Comparison of ENCODE assay signal across 17 cellular contexts in genomic region chr5:78602400-78602799, GRCh38. TPM values are rescaled to one million over a fixed set of nuclear protein-coding genes. Genes with fewer than 3 reads are reported as not detected.
"Had no signal": no experiment of that assay in that cellular context is flagged by ENCODE, and none has a peak within 500 bp of the region (broad histone marks: within the 10 kb centered on the region; RNA-seq: fewer than 3 reads in every experiment).

No MANE protein-coding gene starts in this region.

- H3K4me1 ChIP-seq: spleen, upper lobe of right lung had no signal

- H3K9me3 ChIP-seq: heart left ventricle, right atrium auricular region, spleen, suprapubic skin, upper lobe of right lung had no signal

- DNase-seq: activated B cell treated with CpG ODN at 0.5 μM for 24 hours; activated CD8-positive, alpha-beta memory T cell treated with anti-CD3 and anti-CD28 coated beads, Interleukin-2, amount 10 ng/mL, durations not matched to agents 7 days and 5 days; activated effector memory CD4-positive, alpha-beta T cell treated with anti-CD3 and anti-CD28 coated beads, Interleukin-2, amount 50 U/mL, for 16 hours; activated T-cell treated with anti-CD3 and anti-CD28 coated beads, Interleukin-2, amount 50 U/mL, for 4 hours; amniotic stem cell; foreskin keratinocyte; heart left ventricle; islet precursor cell; left ventricle myocardium superior; posterior cingulate gyrus; spleen; stimulated activated CD4-positive, alpha-beta T cell treated with anti-CD3 and anti-CD28 coated beads, Interleukin-2, amount 100 ng/mL, for 24 hours; stimulated activated naive CD4-positive, alpha-beta T cell treated with Interleukin-2 at 50 U/mL for 16 hours; upper lobe of right lung had no signal

- ATAC-seq: activated CD8-positive, alpha-beta memory T cell treated with anti-CD3 and anti-CD28 coated beads, Interleukin-2, amount 10 ng/mL, durations not matched to agents 7 days and 5 days; activated naive CD4-positive, alpha-beta T cell treated with anti-CD3 and anti-CD28 coated beads, Interleukin-2, amount 50 U/mL, for 72 hours; activated T-cell treated with anti-CD3 and anti-CD28 coated beads, Interleukin-2, amount 50 U/mL, for 4 hours; foreskin keratinocyte; upper lobe of right lung had no signal

- H3K36me3 ChIP-seq: heart left ventricle, right atrium auricular region, spleen, suprapubic skin, upper lobe of right lung had no signal

- H3K4me3 ChIP-seq: heart left ventricle, right atrium auricular region, spleen, suprapubic skin, upper lobe of right lung had no signal

- H3K27ac ChIP-seq: foreskin keratinocyte, right atrium auricular region, spleen, suprapubic skin, upper lobe of right lung had no signal

- H3K27me3 ChIP-seq: foreskin keratinocyte, heart left ventricle, right atrium auricular region, spleen, suprapubic skin, upper lobe of right lung had no signal

RNA-seq across cellular contexts. Expression of gene LHFPL2, which starts 46.2 kb away (rescaled TPM):
- total RNA-seq: activated CD8-positive, alpha-beta memory T cell treated with anti-CD3 and anti-CD28 coated beads, Interleukin-2, amount 10 ng/mL, durations not matched to agents 7 days and 5 days had no signal
